In the genomic region with DNA sequence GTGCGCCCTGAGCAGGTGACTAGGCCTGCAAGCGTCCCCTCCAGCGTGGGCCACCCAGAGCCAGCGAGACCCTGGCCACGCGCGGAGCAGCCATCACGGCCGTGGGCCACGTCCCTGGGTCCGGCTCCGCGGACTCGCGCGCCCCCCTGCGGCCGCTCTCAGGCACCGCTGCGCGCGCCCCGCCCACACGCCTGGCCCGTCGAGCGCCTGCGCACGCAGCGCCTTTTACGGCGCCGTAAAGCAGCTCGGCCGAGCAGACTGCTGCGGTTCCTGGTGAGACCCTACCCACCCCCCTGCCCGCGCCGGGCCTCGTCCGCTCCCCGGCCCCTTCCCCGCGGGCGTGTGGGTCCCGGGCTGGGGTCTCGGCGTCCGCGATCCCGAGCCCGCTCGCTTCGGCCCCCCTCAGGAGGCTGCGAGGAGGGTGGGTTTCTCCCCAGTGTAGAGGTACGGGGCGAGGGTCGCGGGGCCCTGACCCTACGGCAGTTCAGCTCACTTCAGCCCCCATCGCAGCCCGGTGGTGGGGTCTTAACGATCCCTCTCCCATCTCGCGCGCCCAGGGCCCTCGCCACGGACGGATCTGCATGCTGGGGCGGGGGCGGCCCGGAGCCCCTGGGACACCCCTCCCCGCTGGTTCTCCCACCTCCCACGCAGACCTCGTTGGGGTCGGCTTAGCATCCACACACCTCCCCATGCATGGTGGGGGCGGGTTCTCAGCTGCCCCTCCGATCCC, we compare ENCODE assay signal across 8 cellular contexts. TPM values are rescaled to one million over a fixed set of nuclear protein-coding genes. Genes with fewer than 3 reads are reported as not detected.
A peak's percentile ranks its signal among the peaks of the same experiment; 100 is the strongest.
DNase-seq lines count a peak whose midpoint lies in the region; ATAC-seq and TF ChIP-seq lines count a peak whose summit lies in the region.

A gene (plus strand): TSS at position 228 of the 730 bp plus-strand sequence. CDS start 1,421 bp downstream, outside the sequence.

- no peaks in the 10 kb centered on the region for H3K9me3 Mint-ChIP-seq in GM23338

- H3K4me1 ChIP-seq in GM23338 (ENCODE audit: insufficient read depth) (peaks cover 7% of the 10 kb centered on the region), heart right ventricle (peaks cover 0 to 37% (median 13%) of the 10 kb centered on the region in 9 donors), transverse colon (peaks cover 0 to 14% (median 9%) of the 10 kb centered on the region in 4 donors)

- no peaks in the 10 kb centered on the region for H3K9me3 ChIP-seq in T-helper 17 cell (ENCODE audit: control insufficient read depth, low read length, poor library complexity, severe bottlenecking)
- H3K9me3 ChIP-seq in heart right ventricle, result no peaks in the 10 kb centered on the region
- no peaks in the 10 kb centered on the region for H3K9me3 ChIP-seq in transverse colon

- peaks cover 8% of the 10 kb centered on the region for H4K20me1 ChIP-seq in GM23338 (replicated peaks; ENCODE audit: insufficient read depth)

- peak within 1 kb of the TSS; percentile 90 for H2AFZ ChIP-seq in GM23338

- no peaks in the 10 kb centered on the region for H3K9me2 ChIP-seq in GM23338 (ENCODE audit: insufficient read depth)

- H3K36me3 Mint-ChIP-seq in GM23338 (ENCODE audit: low read depth), result peaks cover 27% of the 10 kb centered on the region
- no peaks in the 10 kb centered on the region for H3K36me3 Mint-ChIP-seq in T-helper 17 cell (ENCODE audit: low read depth)

- H3K36me3 ChIP-seq in GM23338 (ENCODE audit: insufficient read depth), result no peaks in the 10 kb centered on the region; the same call in 1 of the 2 replicates
- H3K36me3 ChIP-seq in heart right ventricle, result peaks cover 0 to 35% (median 6%) of the 10 kb centered on the region in 9 donors
- H3K36me3 ChIP-seq in transverse colon, result no peaks in the 10 kb centered on the region

- peaks cover 29% of the 10 kb centered on the region for H3K27me3 Mint-ChIP-seq in GM23338 (ENCODE audit: insufficient read depth, low read depth, poor library complexity)
- peaks cover 19% of the 10 kb centered on the region for H3K27me3 Mint-ChIP-seq in T-helper 17 cell

- DNase-seq in DMS153 treated with DMSO at 0.1 percent for 48 hours (lab: John Stamatoyannopoulos, UW; ENCODE audit: unreplicated experiment) (peak; percentile 40), GM23338 (ENCODE audit: low spot score) (peak; percentile 92), NCI-H1092 treated with DMSO at 0.1 percent for 48 hours (lab: John Stamatoyannopoulos, UW) (peak; percentile 77), T-helper 17 cell (peak; percentile 83 to 90 (median 86)), amniotic epithelial cell (ENCODE audit: low read depth) (peak; percentile 65), heart right ventricle (peak; percentile 84 to 90), posterior vena cava (ENCODE audit: low spot score) (peak; percentile 95), transverse colon (peak; percentile 89)

- H3K4me2 ChIP-seq in GM23338, result peak within 1 kb of the TSS; percentile 91

- peaks cover 4% of the 10 kb centered on the region; the same call in 2 of the 3 replicates for H3K4me1 Mint-ChIP-seq in GM23338
- H3K4me1 Mint-ChIP-seq in T-helper 17 cell, result peaks cover 44% of the 10 kb centered on the region

- 0% methylated on average over 73 to 78 of the region's 78 CpGs for WGBS in heart right ventricle, 2 donors
- WGBS in transverse colon (ENCODE audit: low coverage in 1 of 2), 2 donors, result 1% methylated on average over 23 of the region's 78 CpGs; no CpG with 5 or more reads in 1 of the 2 donors

- in situ Hi-C loops in transverse colon (cut with MboI; ENCODE audit: low pct_ligation_motif_present in 1 of 4, low pct_unique_long_range_greater_than_20kb in 1 of 4, low sequenced_read_pairs in 3 of 4), result loop anchor here in 1 of 4 donors (10.0 kb wide), 1 partner anchor 116 kb away; no protein-coding TSS in a partner anchor

- peak within 1 kb of the TSS; percentile 83 for H3K4me3 Mint-ChIP-seq in GM23338
- H3K4me3 Mint-ChIP-seq in T-helper 17 cell, result peak within 1 kb of the TSS; percentile 95

- H3K27me3 ChIP-seq in GM23338 (ENCODE audit: insufficient read depth) (peaks cover 9% of the 10 kb centered on the region; the same call in 1 of the 2 replicates), heart right ventricle (peaks cover 0 to 27% (median 15%) of the 10 kb centered on the region in 7 donors), transverse colon (peaks cover 24% of the 10 kb centered on the region)

- H3F3A ChIP-seq in GM23338 (replicated peaks; ENCODE audit: low read depth), result 0 out of 2 replicates have a peak, but pooled peaks cover 3% of the 10 kb centered on the region

- peak; percentile 72 to 90 for TF ChIP-seq CTCF in GM23338 (conservative IDR thresholded peaks at IDR 0.05; ENCODE audit: low read depth in 2 of 2)
- TF ChIP-seq CTCF in heart right ventricle (IDR thresholded peaks at IDR 0.05), result peak; percentile 86 to 100 (median 98)
- peak in 4 of 5 experiments; percentile 83 to 98 (median 90) for TF ChIP-seq CTCF in transverse colon (IDR thresholded peaks at IDR 0.05)

- H3K79me2 ChIP-seq in GM23338 (replicated peaks; ENCODE audit: insufficient read depth), result 0 out of 2 replicates have a peak, but pooled peaks cover 3% of the 10 kb centered on the region

- intact Hi-C loops in heart right ventricle (cut with DNase I), result loop anchor here in 7 of 10 donors (1.0 to 10.0 kb wide), 12 partner anchors 28 to 328 kb away; no protein-coding TSS in a partner anchor
- intact Hi-C loops in posterior vena cava (cut with DNase I), result loop anchor here in 1 of 2 donors (5.0 kb wide), 1 partner anchor 288 kb away; no protein-coding TSS in a partner anchor
- intact Hi-C loops in transverse colon (cut with DNase I; ENCODE audit: low total_unique reads), result loop anchor here (10.0 kb wide), 1 partner anchor 586 kb away; no protein-coding TSS in a partner anchor

- peak; percentile 62 for ATAC-seq in GM23338
- peak; percentile 68 for ATAC-seq in T-helper 17 cell
- peak; percentile 87 to 93 (median 88) for ATAC-seq in heart right ventricle

- H3K27ac Mint-ChIP-seq in GM23338 (peak within 1 kb of the TSS; percentile 52; the same call in 1 of the 2 replicates), T-helper 17 cell (peak within 1 kb of the TSS; percentile 85)

- H3K4me3 ChIP-seq in GM23338, result peak within 1 kb of the TSS; percentile 92
- H3K4me3 ChIP-seq in heart right ventricle, result peak within 1 kb of the TSS; percentile 94 to 100 (median 100)
- H3K4me3 ChIP-seq in transverse colon, result peak within 1 kb of the TSS; percentile 76 to 98 (median 94)

- TF ChIP-seq EP300 in transverse colon (IDR thresholded peaks at IDR 0.05; ENCODE audit: low read depth), result no peak

- TF ChIP-seq POLR2A in transverse colon (IDR thresholded peaks at IDR 0.05), result peak; percentile 32

- H3K27ac ChIP-seq in GM23338 (ENCODE audit: low read depth) (no peak within 1 kb of the TSS), heart right ventricle (peak within 1 kb of the TSS; percentile 33 to 99 (median 90)), transverse colon (peak within 1 kb of the TSS; percentile 84 to 90 (median 89))

TF ChIP-seq in GM23338, 12 proteins besides CTCF, POLR2A, EP300 and RAD21 (continues in another document):
- peak; percentile 62 for TF ChIP-seq CREB1 (CRISPR knock-in tag; IDR thresholded peaks at IDR 0.05; ENCODE audit: low read depth)

RNA-seq across cellular contexts. Expression of the gene that starts here (rescaled TPM):
- 78.3 and 83.8 TPM in 2 replicates for total RNA-seq in GM23338 (2014; rRNA removed; shearing (Covaris generic))
- 252 and 284 TPM in 2 replicates for polyA plus RNA-seq in GM23338 (2016; fragmentation: Nextera tagmentation; extraction: Ambion mirVana)
- 10 to 100 TPM; 55.5 to 69.8 TPM for total RNA-seq in T-helper 17 cell
- total RNA-seq in heart right ventricle, result 100 to 1,000 TPM in 3 of 10 donors, 10 to 100 TPM in 7; 75.3 to 132 (median 86.0) TPM
- 100 to 1,000 TPM; 149 to 388 TPM for polyA plus RNA-seq in heart right ventricle
- 10 to 100 TPM; 71.9 to 83.5 TPM for total RNA-seq in posterior vena cava
- 10 to 100 TPM; 15.1 to 63.5 (median 34.4) TPM for total RNA-seq in transverse colon

Comparison
In these comparisons a context has a peak if more than half of its experiments do, and no peak if none do; other contexts are left out.
1. DNase-seq: peak in every context shown above with its lines; median percentile 95 in posterior vena cava; 92 in GM23338; 89 in transverse colon; 87 in heart right ventricle; 86 in T-helper 17 cell; 77 in NCI-H1092 treated with DMSO at 0.1 percent for 48 hours; 65 in amniotic epithelial cell; 40 in DMS153 treated with DMSO at 0.1 percent for 48 hours.